9 cellular contexts compared by ENCODE assay signal in genomic region chr13:79393564-79394249, GRCh38. TPM values are rescaled to one million over a fixed set of nuclear protein-coding genes. Genes with fewer than 3 reads are reported as not detected.
DNase-seq lines count a peak whose midpoint lies in the region; ATAC-seq, FAIRE-seq and TF ChIP-seq lines count a peak whose summit lies in the region.
"Had no signal": no experiment of that assay in that cellular context is flagged by ENCODE, and none has a peak within 500 bp of the region (broad histone marks: within the 10 kb centered on the region; RNA-seq: fewer than 3 reads in every experiment).

No MANE protein-coding gene starts in this region.

- peaks cover 44% of the 10 kb centered on the region for H3K36me3 Mint-ChIP-seq in activated CD8-positive, alpha-beta T cell treated with anti-CD3 and anti-CD28 coated beads, Interleukin-2, amount 10 ng/mL, durations not matched to agents 7 days and 5 days (ENCODE audit: low read depth)

- peak; percentile 85 for FAIRE-seq in HepG2 (lab: Jason Lieb, UNC)

- H3K27ac ChIP-seq in HepG2 (ENCODE audit: extremely low read length, insufficient read depth, low read length) (peak overlapping the region; percentile 71), substantia nigra (ENCODE audit: low read depth, low read length, poor library complexity, severe bottlenecking) (no peak overlapping the region)

- peak; percentile 22 for DNase-seq in activated T-cell treated with anti-CD3 and anti-CD28 coated beads for 1 hour (ENCODE audit: low read depth)
- no peak for DNase-seq in activated T-cell treated with anti-CD3 and anti-CD28 coated beads for 4 hours
- peak; percentile 97 for DNase-seq in NCI-H146 (lab: John Stamatoyannopoulos, UW)
- DNase-seq in activated CD8-positive, alpha-beta T cell treated with anti-CD3 and anti-CD28 coated beads, Interleukin-2, amount 10 ng/mL, durations not matched to agents 7 days and 5 days, result peak; percentile 59
- DNase-seq in HepG2 (ENCODE audit: low spot score), result peak; percentile 93
- no peak for DNase-seq in substantia nigra (lab: John Stamatoyannopoulos, UW)
- DNase-seq in NCI-H1105 treated with DMSO at 0.1 percent for 48 hours (lab: John Stamatoyannopoulos, UW), result no peak

- in situ Hi-C loops in HepG2 (cut with HindIII; ENCODE audit: extremely low pct_ligation_motif_present, low pct_unique_long_range_greater_than_20kb), result no loop called here

- H3K9ac ChIP-seq in HepG2 (ENCODE audit: insufficient read depth, low read depth, low read length), result peak overlapping the region; percentile 37

- CTCF ChIA-PET in activated CD8-positive, alpha-beta T cell treated with anti-CD3 and anti-CD28 coated beads, Interleukin-2, amount 10 ng/mL, durations not matched to agents 7 days and 5 days (lab: Charles Lee), result interaction anchor here (0.7 to 2.9 kb wide), 6 partner anchors 9 to 148 kb away, joined by 3 to 33 read pairs (median 8); partner anchors contain the start of gene RBM26
- CTCF ChIA-PET in HepG2 (lab: Yijun Ruan, JAX; ENCODE audit: low intra/inter-chr PET ratio, low total read pairs), result no interaction called here

- no peaks in the 10 kb centered on the region for H3K27me3 Mint-ChIP-seq in activated CD8-positive, alpha-beta T cell treated with anti-CD3 and anti-CD28 coated beads, Interleukin-2, amount 10 ng/mL, durations not matched to agents 7 days and 5 days (ENCODE audit: low read depth)

- peak overlapping the region; percentile 11 to 57 (median 13); a peak in 4 of 6 replicates for H3K4me3 ChIP-seq in HepG2 (replicated peaks in 1 of 3; ENCODE audit: insufficient read depth in 1 of 3, low read depth in 2 of 3, low read length in 3 of 3)

- peaks cover 50% of the 10 kb centered on the region for H3K4me1 Mint-ChIP-seq in activated CD8-positive, alpha-beta T cell treated with anti-CD3 and anti-CD28 coated beads, Interleukin-2, amount 10 ng/mL, durations not matched to agents 7 days and 5 days (ENCODE audit: low read depth)

- no peak for TF ChIP-seq CTCF in HepG2 (CRISPR knock-in tag; IDR thresholded peaks at IDR 0.05)

- H3K9me3 ChIP-seq in HepG2 (ENCODE audit: low read length), result peaks cover 4% of the 10 kb centered on the region; the same call in 1 of the 2 replicates

- peak overlapping the region; percentile 48 for H3K4me3 Mint-ChIP-seq in activated CD8-positive, alpha-beta T cell treated with anti-CD3 and anti-CD28 coated beads, Interleukin-2, amount 10 ng/mL, durations not matched to agents 7 days and 5 days
- H3K4me3 Mint-ChIP-seq: nephron had no signal

- H4K20me1 ChIP-seq in HepG2 (ENCODE audit: insufficient read depth, low read length), result peaks cover 26% of the 10 kb centered on the region

- TF ChIP-seq EP300 in HepG2 (IDR thresholded peaks at IDR 0.05; ENCODE audit: low read depth in 2 of 2, low read length in 2 of 2) (peak in 1 of 2 experiments; percentile 44; a peak in 3 of 4 replicates), HepG2 (CRISPR knock-in tag; IDR thresholded peaks at IDR 0.05; ENCODE audit: borderline replicate concordance) (peak; percentile 23; the same call in 1 of the 2 replicates)

- H3K9me3 Mint-ChIP-seq in activated CD8-positive, alpha-beta T cell treated with anti-CD3 and anti-CD28 coated beads, Interleukin-2, amount 10 ng/mL, durations not matched to agents 7 days and 5 days (ENCODE audit: insufficient read depth), result peaks cover 12% of the 10 kb centered on the region

- 3% methylated on average over 11 of the region's 14 CpGs for whole genome bisulfite sequencing in HepG2 (ENCODE audit: low lambda C conversion rate)

- no peaks in the 10 kb centered on the region for H3K27me3 ChIP-seq in HepG2 (ENCODE audit: control insufficient read depth in 1 of 2, insufficient read depth in 2 of 2, low read length in 2 of 2)

- H3K36me3 ChIP-seq in HepG2 (replicated peaks in 1 of 2; ENCODE audit: control insufficient read depth in 1 of 2, insufficient read depth in 2 of 2, low read length in 2 of 2), result peaks cover 0 to 5% of the 10 kb centered on the region in 2 experiments; a peak in 2 of 5 replicates

- peak overlapping the region; percentile 79 for H3K4me2 ChIP-seq in HepG2 (ENCODE audit: low read depth, low read length)

- intact Hi-C loops in HepG2 (cut with micrococcal nuclease; ENCODE audit: unreplicated experiment), result loop anchor here (1.0 to 5.0 kb wide), 2 partner anchors 12 to 46 kb away; no protein-coding TSS in a partner anchor

- H3K79me2 ChIP-seq in HepG2 (ENCODE audit: insufficient read depth, low read length), result peaks cover 89% of the 10 kb centered on the region

- H2AFZ ChIP-seq in HepG2 (ENCODE audit: low read length), result no peak overlapping the region

- BruUV-seq in HepG2 (replicated peaks; lab: Mats Ljungman, UMichigan), result TSS peak; percentile 1

- 0 out of 2 replicates have a peak, but pooled peaks have one; percentile 4 for TF ChIP-seq RAD21 in HepG2 (CRISPR knock-in tag; IDR thresholded peaks at IDR 0.05)

- H3K4me1 ChIP-seq in HepG2 (ENCODE audit: insufficient read depth, low read length), result peaks cover 40% of the 10 kb centered on the region

- POLR2A ChIA-PET in activated CD8-positive, alpha-beta T cell treated with anti-CD3 and anti-CD28 coated beads, Interleukin-2, amount 10 ng/mL, durations not matched to agents 7 days and 5 days (lab: Charles Lee), result interaction anchor here (1.3 to 3.6 kb wide), 2 partner anchors 12 to 129 kb away, joined by 3 to 22 read pairs; partner anchors contain the start of gene RBM26
- POLR2A ChIA-PET in HepG2 (lab: Yijun Ruan, JAX), result interaction anchor here (1.0 to 3.3 kb wide), 5 partner anchors 9 to 1080 kb away, joined by 3 to 24 read pairs (median 5); partner anchors contain the start of genes NDFIP2 and RBM26

- TF ChIP-seq POLR2A in HepG2 (IDR thresholded peaks at IDR 0.05; ENCODE audit: insufficient read depth in 1 of 2, low read depth in 2 of 2, low read length in 2 of 2), result peak in 1 of 2 experiments; percentile 31; a peak in 1 of 4 replicates

- peak overlapping the region; percentile 68 for H3K27ac Mint-ChIP-seq in activated CD8-positive, alpha-beta T cell treated with anti-CD3 and anti-CD28 coated beads, Interleukin-2, amount 10 ng/mL, durations not matched to agents 7 days and 5 days

- ATAC-seq in HG02798 (IDR thresholded peaks at IDR 0.05; ENCODE audit: poor library complexity, unreplicated experiment) (peak; percentile 83), HepG2 (peak; percentile 91)
- ATAC-seq in activated CD8-positive, alpha-beta T cell treated with anti-CD3 and anti-CD28 coated beads, Interleukin-2, amount 10 ng/mL, durations not matched to agents 7 days and 5 days, result peak; percentile 58

TF ChIP-seq in HepG2, 621 proteins besides CTCF, POLR2A, EP300 and RAD21 (continues in another document):
- TF ChIP-seq NCOA1 (CRISPR knock-in tag; IDR thresholded peaks at IDR 0.05) (peak; percentile 49; the same call in 1 of the 2 replicates), ZNF616 (CRISPR knock-in tag; IDR thresholded peaks at IDR 0.05; ENCODE audit: low read depth) (no peak), FOXK1 (CRISPR knock-in tag; IDR thresholded peaks at IDR 0.05; ENCODE audit: borderline replicate concordance, low read depth) (peak; percentile 52; the same call in 1 of the 2 replicates), XRCC5 (optimal IDR thresholded peaks at IDR 0.05; ENCODE audit: low read length) (peak; percentile 25), LCORL (IDR thresholded peaks at IDR 0.05) (no peak), LCORL (CRISPR knock-in tag; IDR thresholded peaks at IDR 0.05) (peak; percentile 36; the same call in 1 of the 2 replicates), KMT2A (CRISPR knock-in tag; IDR thresholded peaks at IDR 0.05) (peak; percentile 23; the same call in 1 of the 2 replicates), ELF3 (CRISPR knock-in tag; IDR thresholded peaks at IDR 0.05) (peak; percentile 50), SYNCRIP (IDR thresholded peaks at IDR 0.05; ENCODE audit: insufficient read depth, low read depth, low read length) (no peak), RCOR2 (CRISPR knock-in tag; IDR thresholded peaks at IDR 0.05) (peak; percentile 41; the same call in 1 of the 2 replicates), NR2C2 (CRISPR knock-in tag; IDR thresholded peaks at IDR 0.05; ENCODE audit: borderline replicate concordance) (peak; percentile 60)

RNA-seq across cellular contexts. Expression of gene RBM26, which starts 12.3 kb away (rescaled TPM):
- total RNA-seq in activated CD8-positive, alpha-beta T cell treated with anti-CD3 and anti-CD28 coated beads, Interleukin-2, amount 10 ng/mL, durations not matched to agents 7 days and 5 days, result 10 to 100 TPM; 50.6 to 52.0 TPM
- total RNA-seq in HepG2 (2016; rRNA removed; fragmentation: Illumina TruSeq; extraction: Trizol), result 28.6 and 34.4 TPM in 2 replicates
- 8.0 and 10.1 TPM in 2 replicates for total RNA-seq in HepG2 (2016; cell fraction: cytosol; rRNA removed; fragmentation: Illumina TruSeq; extraction: Trizol; ENCODE audit: low read depth)
- 25.2 and 36.1 TPM in 2 replicates for total RNA-seq in HepG2 (2016; cell fraction: insoluble cytoplasmic fraction; rRNA removed; fragmentation: Illumina TruSeq; extraction: Trizol)
- 12.0 and 13.4 TPM in 2 replicates for total RNA-seq in HepG2 (2016; cell fraction: membrane; rRNA removed; fragmentation: Illumina TruSeq; extraction: Trizol)
- total RNA-seq in HepG2 (2016; cell fraction: nucleus; rRNA removed; fragmentation: Illumina TruSeq; extraction: Trizol), result 75.3 and 77.9 TPM in 2 replicates
- polyA plus RNA-seq in HepG2 (2011; rRNA removed), result 16.1 and 19.4 TPM in 2 replicates
- polyA plus RNA-seq in HepG2 (2011; cell fraction: cytosol; rRNA removed), result 4.3 and 5.8 TPM in 2 replicates
- polyA plus RNA-seq in HepG2 (2011; cell fraction: nucleus; rRNA removed), result 40.1 and 43.2 TPM in 2 replicates
- polyA plus RNA-seq in HepG2 (2012), result 18.6 and 26.4 TPM in 2 replicates
- 0.87 and 1.1 TPM in 2 replicates for polyA plus RNA-seq in HepG2 (2016; cell fraction: cytosol; fragmentation: Illumina TruSeq; extraction: Trizol; ENCODE audit: low read depth)
- polyA plus RNA-seq in HepG2 (2016; cell fraction: insoluble cytoplasmic fraction; fragmentation: Illumina TruSeq; extraction: Trizol; ENCODE audit: low read depth), result 26.2 and 29.3 TPM in 2 replicates
- 2.9 and 3.1 TPM in 2 replicates for polyA plus RNA-seq in HepG2 (2016; cell fraction: membrane; fragmentation: Illumina TruSeq; extraction: Trizol; ENCODE audit: low read depth)
- polyA plus RNA-seq in HepG2 (2016; cell fraction: nucleus; fragmentation: Illumina TruSeq; extraction: Trizol; ENCODE audit: insufficient read depth, low read depth), result 91.7 and 94.4 TPM in 2 replicates
- polyA minus RNA-seq in HepG2 (2011; rRNA and poly(A)+ RNA removed; ENCODE audit: low replicate concordance), result 23.1 and 34.2 TPM in 2 replicates
- 9.2 and 9.8 TPM in 2 replicates for polyA minus RNA-seq in HepG2 (2011; cell fraction: cytosol; rRNA and poly(A)+ RNA removed)
- polyA minus RNA-seq in HepG2 (2011; cell fraction: nucleus; rRNA and poly(A)+ RNA removed), result 111 and 119 TPM in 2 replicates

Comparison
In these comparisons a context has a peak if more than half of its experiments do, and no peak if none do; other contexts are left out.
1. DNase-seq: peak in activated T-cell treated with anti-CD3 and anti-CD28 coated beads for 1 hour (single experiment), NCI-H146 (single experiment), activated CD8-positive, alpha-beta T cell treated with anti-CD3 and anti-CD28 coated beads, Interleukin-2, amount 10 ng/mL, durations not matched to agents 7 days and 5 days (single experiment) and HepG2 (single experiment); none in activated T-cell treated with anti-CD3 and anti-CD28 coated beads for 4 hours (single experiment), substantia nigra (0 of 49) and NCI-H1105 treated with DMSO at 0.1 percent for 48 hours (single experiment).
2. Peak in every context shown above with its lines, with median percentiles within 50 percentile points of each other: ATAC-seq.